ENCODE assay signal across 12 cellular contexts in genomic region chr20:1718604-1719384, GRCh38.
A peak's percentile ranks its signal among the peaks of the same experiment; 100 is the strongest.
DNase-seq lines count a peak whose midpoint lies in the region; ATAC-seq and TF ChIP-seq lines count a peak whose summit lies in the region.
"Had no signal": no experiment of that assay in that cellular context is flagged by ENCODE, and none has a peak within 500 bp of the region (broad histone marks: within the 10 kb centered on the region; RNA-seq: fewer than 3 reads in every experiment).

No MANE protein-coding gene starts in this region.

- no peak overlapping the region for H3K4me3 Mint-ChIP-seq in immature natural killer cell
- H3K4me3 Mint-ChIP-seq: T-helper 2 cell treated with Interferon-gamma antibody and Interleukin-4, amounts not matched to agents 5 μg/mL and 100 μg/mL, for 36 hours had no signal

- no peak for TF ChIP-seq CTCF in PC-9 (conservative IDR thresholded peaks at IDR 0.05)
- no peak for TF ChIP-seq CTCF in fibroblast of lung (conservative IDR thresholded peaks at IDR 0.05 in 1 of 2, IDR thresholded peaks at IDR 0.05 in 1 of 2; ENCODE audit: low read depth in 1 of 2, low read length in 2 of 2)
- TF ChIP-seq CTCF in transverse colon (IDR thresholded peaks at IDR 0.05), result no peak

- no peaks in the 10 kb centered on the region for H3K9me3 Mint-ChIP-seq in immature natural killer cell
- H3K9me3 Mint-ChIP-seq: T-helper 2 cell treated with Interferon-gamma antibody and Interleukin-4, amounts not matched to agents 5 μg/mL and 100 μg/mL, for 36 hours had no signal

- H3K27ac ChIP-seq in PC-9, result peak overlapping the region; percentile 99
- no peak overlapping the region for H3K27ac ChIP-seq in fibroblast of lung (ENCODE audit: insufficient read depth, low read length)
- H3K27ac ChIP-seq in transverse colon, result no peak overlapping the region

- ATAC-seq in sciatic nerve, result peak; percentile 67

- H4K20me1 ChIP-seq in PC-9 (ENCODE audit: insufficient read depth) (no peaks in the 10 kb centered on the region), fibroblast of lung (ENCODE audit: control insufficient read depth, extremely low read depth, insufficient read depth, low read length) (no peaks in the 10 kb centered on the region)

- intact Hi-C loops in PC-9 (cut with micrococcal nuclease; ENCODE audit: unreplicated experiment) (loop anchor here (1.0 to 5.0 kb wide), 2 partner anchors 39 to 216 kb away; no protein-coding TSS in a partner anchor), sciatic nerve (cut with DNase I) (no loop called here), transverse colon (cut with DNase I; ENCODE audit: low total_unique reads) (no loop called here)

- peaks cover 2 to 9% (median 6%) of the 10 kb centered on the region in 3 donors for H3K27me3 Mint-ChIP-seq in immature natural killer cell (ENCODE audit: low read depth in 3 of 3)

- H3F3A ChIP-seq in PC-9 (ENCODE audit: insufficient read depth, low read depth), result peaks cover 71% of the 10 kb centered on the region

- H2AFZ ChIP-seq in PC-9, result peak overlapping the region; percentile 55; the same call in 1 of the 2 replicates
- H2AFZ ChIP-seq in fibroblast of lung (ENCODE audit: low read length), result no peak overlapping the region

- no peaks in the 10 kb centered on the region for H3K9me2 ChIP-seq in PC-9 (ENCODE audit: insufficient read depth)

- peaks cover 42% of the 10 kb centered on the region for H3K79me2 ChIP-seq in PC-9 (ENCODE audit: low read depth)
- H3K79me2 ChIP-seq in fibroblast of lung (ENCODE audit: control insufficient read depth, insufficient read depth, low read length), result no peaks in the 10 kb centered on the region

- no peak for TF ChIP-seq EP300 in transverse colon (IDR thresholded peaks at IDR 0.05; ENCODE audit: low read depth)

- no peak overlapping the region for H3K9ac ChIP-seq in fibroblast of lung (ENCODE audit: insufficient read depth, low read length)

- no peaks in the 10 kb centered on the region for H3K27me3 ChIP-seq in PC-9 (ENCODE audit: insufficient read depth, low read depth)
- peaks cover 4% of the 10 kb centered on the region for H3K27me3 ChIP-seq in fibroblast of lung (ENCODE audit: control insufficient read depth, insufficient read depth, low read length)
- no peaks in the 10 kb centered on the region for H3K27me3 ChIP-seq in transverse colon

- DNase-seq in G401 (ENCODE audit: low spot score), result peak; percentile 2
- peak; percentile 82 to 97 for DNase-seq in PC-9
- DNase-seq in fibroblast of lung (ENCODE audit: low read depth in 2 of 2), result peak; percentile 36 to 90
- peak; percentile 64 for DNase-seq in sciatic nerve (ENCODE audit: low spot score)
- no peak for DNase-seq in immature natural killer cell
- DNase-seq in transverse colon, result no peak
- DNase-seq in activated CD8-positive, alpha-beta memory T cell treated with anti-CD3 and anti-CD28 coated beads, Interleukin-2, amount 50 U/mL, for 4 hours, result no peak
- no peak for DNase-seq in stimulated activated CD4-positive, alpha-beta T cell treated with anti-CD3 and anti-CD28 coated beads, Interleukin-15, amount 100 ng/mL, for 24 hours
- DNase-seq: naive B cell, NCI-H1436 had no signal

- H3K4me2 ChIP-seq in PC-9 (peak overlapping the region; percentile 75), fibroblast of lung (ENCODE audit: extremely low read depth, insufficient read depth, low read length) (peak overlapping the region; percentile 35)

- TF ChIP-seq POLR2A in transverse colon (IDR thresholded peaks at IDR 0.05), result no peak

- CTCF ChIA-PET in PC-9 (lab: Charles Lee), result interaction anchor here (0.6 to 0.7 kb wide), 3 partner anchors 11 to 101 kb away, joined by 4 to 8 read pairs (median 5); no protein-coding TSS in a partner anchor

- no peaks in the 10 kb centered on the region for H3K36me3 Mint-ChIP-seq in immature natural killer cell

- no peak overlapping the region for H3K27ac Mint-ChIP-seq in immature natural killer cell
- H3K27ac Mint-ChIP-seq: T-helper 2 cell treated with Interferon-gamma antibody and Interleukin-4, amounts not matched to agents 5 μg/mL and 100 μg/mL, for 36 hours had no signal

- H3K4me3 ChIP-seq in PC-9 (peak overlapping the region; percentile 31), fibroblast of lung (replicated peaks in 1 of 4; ENCODE audit: control extremely low read depth in 1 of 4, insufficient read depth in 1 of 4, low read depth in 3 of 4, low read length in 4 of 4) (no peak overlapping the region), transverse colon (no peak overlapping the region)
- H3K4me3 ChIP-seq: skin epidermis had no signal

- in situ Hi-C loops in G401 (cut with HindIII; ENCODE audit: low sequenced_read_pairs), result no loop called here
- in situ Hi-C loops in transverse colon (cut with MboI; ENCODE audit: low pct_ligation_motif_present in 1 of 4, low pct_unique_long_range_greater_than_20kb in 1 of 4, low sequenced_read_pairs in 3 of 4), result no loop called here

- H3K36me3 ChIP-seq in PC-9 (ENCODE audit: low read depth), result peaks cover 28% of the 10 kb centered on the region; the same call in 1 of the 2 replicates
- no peaks in the 10 kb centered on the region for H3K36me3 ChIP-seq in fibroblast of lung (ENCODE audit: control insufficient read depth, insufficient read depth, low read length)
- H3K36me3 ChIP-seq in transverse colon, result no peaks in the 10 kb centered on the region

- peaks cover 3% of the 10 kb centered on the region; the same call in 1 of the 2 replicates for H3K9me3 ChIP-seq in PC-9 (ENCODE audit: insufficient read depth, low read depth)
- no peaks in the 10 kb centered on the region for H3K9me3 ChIP-seq in fibroblast of lung (ENCODE audit: control insufficient read depth, insufficient read depth, low read depth, low read length)
- no peaks in the 10 kb centered on the region for H3K9me3 ChIP-seq in transverse colon

- POLR2A ChIA-PET in PC-9 (lab: Charles Lee; ENCODE audit: unreplicated experiment), result interaction anchor here (0.7 kb wide), 2 partner anchors 16 to 215 kb away, joined by 6 to 8 read pairs; no protein-coding TSS in a partner anchor

- no peaks in the 10 kb centered on the region for H3K4me1 Mint-ChIP-seq in immature natural killer cell

- H3K4me1 ChIP-seq in PC-9 (replicated peaks; ENCODE audit: insufficient read depth), result peaks cover 77% of the 10 kb centered on the region
- H3K4me1 ChIP-seq in fibroblast of lung (ENCODE audit: control insufficient read depth, extremely low read depth, insufficient read depth, low read length), result no peaks in the 10 kb centered on the region
- no peaks in the 10 kb centered on the region for H3K4me1 ChIP-seq in transverse colon

- TSS peak; percentile 77 for BruUV-seq in PC-9 (replicated peaks; lab: Mats Ljungman, UMichigan)

- 67 to 77% methylated on average over 3 to 8 of the region's 8 CpGs for WGBS in transverse colon (ENCODE audit: low coverage in 1 of 2), 2 donors

Comparison
In these comparisons a context has a peak if more than half of its experiments do, and no peak if none do; other contexts are left out.
1. DNase-seq: peak in G401 (single experiment), PC-9 (2 of 2), fibroblast of lung (2 of 2) and sciatic nerve (single experiment); none in immature natural killer cell (0 of 3), transverse colon (single experiment), activated CD8-positive, alpha-beta memory T cell treated with anti-CD3 and anti-CD28 coated beads, Interleukin-2, amount 50 U/mL, for 4 hours (single experiment) and stimulated activated CD4-positive, alpha-beta T cell treated with anti-CD3 and anti-CD28 coated beads, Interleukin-15, amount 100 ng/mL, for 24 hours (single experiment).